ENCODE assay signal across 10 cellular contexts in genomic region chr15:78059110-78059839, GRCh38. TPM values are rescaled to one million over a fixed set of nuclear protein-coding genes. Genes with fewer than 3 reads are reported as not detected.
DNase-seq lines count a peak whose midpoint lies in the region; ATAC-seq and TF ChIP-seq lines count a peak whose summit lies in the region.
"Had no signal": no experiment of that assay in that cellular context is flagged by ENCODE, and none has a peak within 500 bp of the region (broad histone marks: within the 10 kb centered on the region; RNA-seq: fewer than 3 reads in every experiment).

No MANE protein-coding gene starts in this region.

- H2AFZ ChIP-seq in Loucy (ENCODE audit: low read length): no peak overlapping the region

- peaks cover 36% of the 10 kb centered on the region for H4K20me1 ChIP-seq in Loucy (ENCODE audit: insufficient read depth, low read length, poor library complexity, severe bottlenecking)

- H3K36me3 ChIP-seq in Loucy (ENCODE audit: insufficient read depth, low read length) (no peaks in the 10 kb centered on the region), adrenal gland (replicated peaks in 1 of 2) (no peaks in the 10 kb centered on the region), HAP-1 (replicated peaks) (0 out of 2 replicates have a peak, but pooled peaks cover under 1% of the 10 kb centered on the region)

- ATAC-seq in activated CD4-positive, CD25-positive, alpha-beta regulatory T cell treated with anti-CD3 and anti-CD28 coated beads, Interleukin-2, amount 50 U/mL, for 24 hours: no peak
- no peak for ATAC-seq in HG03139 (IDR thresholded peaks at IDR 0.05; ENCODE audit: unreplicated experiment)

- in situ Hi-C loops in HAP-1 (cut with MboI; ENCODE audit: low sequenced_read_pairs): no loop called here

- H3K9ac ChIP-seq in Loucy (ENCODE audit: low read depth, low read length, poor library complexity, severe bottlenecking): peak overlapping the region; percentile 38

- H3K27me3 ChIP-seq in Loucy (ENCODE audit: insufficient read depth, low read length, poor library complexity, severe bottlenecking): no peaks in the 10 kb centered on the region
- no peaks in the 10 kb centered on the region for H3K27me3 ChIP-seq in adrenal gland
- no peaks in the 10 kb centered on the region for H3K27me3 ChIP-seq in HAP-1 (ENCODE audit: low read depth)

- intact Hi-C loops in adrenal gland (cut with DNase I): no loop called here

- WGBS in adrenal gland, 4 donors: 69 to 79% (median 76%) methylated on average over 2 to 3 of the region's 3 CpGs

- H3F3A ChIP-seq in Loucy (ENCODE audit: low read depth): no peaks in the 10 kb centered on the region; the same call in 1 of the 2 replicates

- H3K4me2 ChIP-seq in Loucy (ENCODE audit: low read depth, low read length, poor library complexity, severe bottlenecking): peak overlapping the region; percentile 20

- peaks cover 81% of the 10 kb centered on the region for H3K4me1 ChIP-seq in Loucy (ENCODE audit: insufficient read depth, low read length, poor library complexity, severe bottlenecking)
- H3K4me1 ChIP-seq in adrenal gland (replicated peaks in 1 of 2): peaks cover 71 to 95% of the 10 kb centered on the region in 2 donors
- H3K4me1 ChIP-seq in HAP-1: peaks cover 11% of the 10 kb centered on the region

- DNase-seq in adrenal gland: peak in 1 of 7 donors; percentile 17
- DNase-seq in myocyte (ENCODE audit: low read depth): peak; percentile 93
- no peak for DNase-seq in HAP-1 (ENCODE audit: low spot score in 2 of 2)
- no peak for DNase-seq in stimulated activated CD4-positive, alpha-beta T cell treated with anti-CD3 and anti-CD28 coated beads, Interleukin-15, amount 100 ng/mL, for 24 hours
- DNase-seq: NCI-H1436 had no signal

- H3K9me3 ChIP-seq in Loucy (ENCODE audit: insufficient read depth, low read depth, low read length) (no peaks in the 10 kb centered on the region), adrenal gland (replicated peaks in 1 of 3) (no peaks in the 10 kb centered on the region), HAP-1 (no peaks in the 10 kb centered on the region)

- no peaks in the 10 kb centered on the region for H3K9me2 ChIP-seq in Loucy (replicated peaks; ENCODE audit: low read depth, low read length)

- TF ChIP-seq POLR2A in adrenal gland (IDR thresholded peaks at IDR 0.05): no peak

- peak overlapping the region; percentile 72 for H3K27ac ChIP-seq in C4-2B
- peak overlapping the region in 4 of 5 donors; percentile 29 to 94 (median 85) for H3K27ac ChIP-seq in adrenal gland

- H3K79me2 ChIP-seq in Loucy (ENCODE audit: insufficient read depth, low read length): peaks cover 98% of the 10 kb centered on the region

- TF ChIP-seq CTCF in C4-2B (conservative IDR thresholded peaks at IDR 0.05) (no peak), Loucy (conservative IDR thresholded peaks at IDR 0.05; ENCODE audit: low read length) (no peak), adrenal gland (IDR thresholded peaks at IDR 0.05) (no peak)

- H3K4me3 ChIP-seq in Loucy (ENCODE audit: low read length, poor library complexity, severe bottlenecking) (no peak overlapping the region), adrenal gland (no peak overlapping the region), HAP-1 (no peak overlapping the region)

RNA-seq across cellular contexts. Expression of gene TBC1D2B, which starts 18.2 kb away (rescaled TPM):
- 10 to 100 TPM; 32.4 to 95.0 (median 66.5) TPM for total RNA-seq in adrenal gland
- 10 to 100 TPM; 16.3 to 24.5 (median 18.2) TPM for polyA plus RNA-seq in adrenal gland
- total RNA-seq in myocyte: 24.4 and 41.3 TPM in 2 replicates
- polyA plus RNA-seq in myocyte (2012): 61.3 TPM

RNA-seq across cellular contexts. Expression of gene SH2D7, which starts 33.1 kb away (rescaled TPM):
- total RNA-seq in adrenal gland (not detected), myocyte (0.16 and 0.31 TPM in 2 replicates)
- polyA plus RNA-seq in adrenal gland: not detected
- 0.24 TPM for polyA plus RNA-seq in myocyte (2012)
- total RNA-seq: glomerular endothelial cell had no signal
